8 cellular contexts compared by ENCODE assay signal in the genomic region with DNA sequence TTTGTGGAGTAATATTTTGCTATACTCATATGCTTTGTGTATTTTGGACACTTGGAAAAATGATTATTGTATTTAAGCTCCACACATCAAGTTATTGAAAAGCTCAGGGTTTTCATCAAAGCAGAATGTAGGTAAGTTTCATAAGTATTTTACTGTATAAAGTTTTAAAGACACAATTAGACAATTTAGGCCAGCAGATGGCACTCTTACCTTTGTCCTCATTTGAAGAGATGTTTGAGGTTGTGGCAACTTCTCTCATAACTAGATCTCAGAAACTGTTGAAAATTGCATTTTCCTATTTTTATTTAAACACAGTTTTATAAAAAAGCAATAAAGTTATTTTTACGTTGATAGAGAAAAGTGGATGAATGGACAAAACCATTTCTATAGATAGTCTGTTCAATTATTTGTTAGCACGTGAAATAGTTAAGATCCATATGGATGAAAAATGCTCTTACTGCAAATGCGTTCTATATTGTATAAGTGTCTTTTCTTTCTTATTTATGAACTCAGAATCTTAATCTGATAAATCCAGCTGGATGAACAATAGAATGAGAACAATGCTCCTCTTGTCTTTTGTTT.
A peak's percentile ranks its signal among the peaks of the same experiment; 100 is the strongest.
DNase-seq lines count a peak whose midpoint lies in the region; ATAC-seq and TF ChIP-seq lines count a peak whose summit lies in the region.

No MANE protein-coding gene starts in this region.

- no peaks in the 10 kb centered on the region for H3K79me2 ChIP-seq in smooth muscle cell (ENCODE audit: low read depth)

- H3K9ac ChIP-seq in smooth muscle cell (ENCODE audit: low read depth) = no peak overlapping the region

- no peak overlapping the region for H3K4me3 Mint-ChIP-seq in activated naive CD8-positive, alpha-beta T cell treated with anti-CD3 and anti-CD28 coated beads, Interleukin-2, amount 50 U/mL, for 24 hours
- no peak overlapping the region for H3K4me3 Mint-ChIP-seq in stimulated activated memory B cell treated with anti-CD40 and anti-IgM and Interleukin-4, amounts not matched to agents 10 μg/mL and 1 μg/mL and 100 μg/mL, for 72 hours

- H3K27ac ChIP-seq in smooth muscle cell (ENCODE audit: low read depth) = no peak overlapping the region

- no peak overlapping the region for H3K4me2 ChIP-seq in smooth muscle cell

- TF ChIP-seq CTCF in smooth muscle cell (IDR thresholded peaks at IDR 0.05; ENCODE audit: borderline replicate concordance, insufficient read depth, poor library complexity, severe bottlenecking) = peak; percentile 80

- H3K36me3 Mint-ChIP-seq in activated naive CD8-positive, alpha-beta T cell treated with anti-CD3 and anti-CD28 coated beads, Interleukin-2, amount 50 U/mL, for 24 hours (ENCODE audit: low read depth) = no peaks in the 10 kb centered on the region
- H3K36me3 Mint-ChIP-seq in stimulated activated memory B cell treated with anti-CD40 and anti-IgM and Interleukin-4, amounts not matched to agents 10 μg/mL and 1 μg/mL and 100 μg/mL, for 72 hours = no peaks in the 10 kb centered on the region

- no peaks in the 10 kb centered on the region for H3K4me1 ChIP-seq in smooth muscle cell (ENCODE audit: low read depth)

- 66% methylated on average over 3 of the region's 3 CpGs for WGBS in smooth muscle cell (ENCODE audit: low lambda C conversion rate)

- H3K4me3 ChIP-seq in smooth muscle cell = no peak overlapping the region

- intact Hi-C loops in left cardiac atrium (cut with DNase I) = no loop called here

- no peaks in the 10 kb centered on the region for H3F3A ChIP-seq in smooth muscle cell (ENCODE audit: low read depth)

- H3K27me3 Mint-ChIP-seq in activated naive CD8-positive, alpha-beta T cell treated with anti-CD3 and anti-CD28 coated beads, Interleukin-2, amount 50 U/mL, for 24 hours = no peaks in the 10 kb centered on the region
- H3K27me3 Mint-ChIP-seq in stimulated activated memory B cell treated with anti-CD40 and anti-IgM and Interleukin-4, amounts not matched to agents 10 μg/mL and 1 μg/mL and 100 μg/mL, for 72 hours = no peaks in the 10 kb centered on the region

- no peaks in the 10 kb centered on the region for H4K20me1 ChIP-seq in smooth muscle cell (ENCODE audit: low read depth)

- DNase-seq in CD1c-positive myeloid dendritic cell (ENCODE audit: extremely low spot score) (peak; percentile 73), NCI-H2029 treated with DMSO at 0.1 percent for 48 hours (lab: John Stamatoyannopoulos, UW) (peak; percentile 34), left cardiac atrium (no peak), smooth muscle cell (lab: John Stamatoyannopoulos, UW; ENCODE audit: unreplicated experiment) (no peak)
- peak; percentile 27 for DNase-seq in activated naive CD8-positive, alpha-beta T cell treated with anti-CD3 and anti-CD28 coated beads, Interleukin-2, amount 50 U/mL, for 24 hours

- no peaks in the 10 kb centered on the region for H3K4me1 Mint-ChIP-seq in activated naive CD8-positive, alpha-beta T cell treated with anti-CD3 and anti-CD28 coated beads, Interleukin-2, amount 50 U/mL, for 24 hours
- H3K4me1 Mint-ChIP-seq in stimulated activated memory B cell treated with anti-CD40 and anti-IgM and Interleukin-4, amounts not matched to agents 10 μg/mL and 1 μg/mL and 100 μg/mL, for 72 hours = no peaks in the 10 kb centered on the region

- no peaks in the 10 kb centered on the region for H3K27me3 ChIP-seq in smooth muscle cell (ENCODE audit: low read depth)

- no peaks in the 10 kb centered on the region for H3K9me3 ChIP-seq in smooth muscle cell (replicated peaks; ENCODE audit: low read depth)

- ATAC-seq in GM18511 (IDR thresholded peaks at IDR 0.05; ENCODE audit: unreplicated experiment) (peak; percentile 65), left cardiac atrium (peak; percentile 54 to 62), GM21360 (IDR thresholded peaks at IDR 0.05; ENCODE audit: unreplicated experiment) (no peak)
- no peak for ATAC-seq in activated naive CD8-positive, alpha-beta T cell treated with anti-CD3 and anti-CD28 coated beads, Interleukin-2, amount 50 U/mL, for 24 hours
- ATAC-seq in stimulated activated memory B cell treated with anti-CD40 and anti-IgM and Interleukin-4, amounts not matched to agents 10 μg/mL and 1 μg/mL and 100 μg/mL, for 72 hours = no peak

- peaks cover 5% of the 10 kb centered on the region for H3K9me3 Mint-ChIP-seq in activated naive CD8-positive, alpha-beta T cell treated with anti-CD3 and anti-CD28 coated beads, Interleukin-2, amount 50 U/mL, for 24 hours
- H3K9me3 Mint-ChIP-seq in stimulated activated memory B cell treated with anti-CD40 and anti-IgM and Interleukin-4, amounts not matched to agents 10 μg/mL and 1 μg/mL and 100 μg/mL, for 72 hours = peaks cover 3% of the 10 kb centered on the region

- no peak overlapping the region for H3K27ac Mint-ChIP-seq in activated naive CD8-positive, alpha-beta T cell treated with anti-CD3 and anti-CD28 coated beads, Interleukin-2, amount 50 U/mL, for 24 hours
- H3K27ac Mint-ChIP-seq in stimulated activated memory B cell treated with anti-CD40 and anti-IgM and Interleukin-4, amounts not matched to agents 10 μg/mL and 1 μg/mL and 100 μg/mL, for 72 hours = no peak overlapping the region

- H2AFZ ChIP-seq in smooth muscle cell (ENCODE audit: low read depth) = no peak overlapping the region

- H3K36me3 ChIP-seq in smooth muscle cell (ENCODE audit: low read depth) = no peaks in the 10 kb centered on the region

Comparison
In these comparisons a context has a peak if more than half of its experiments do, and no peak if none do; other contexts are left out.
1. DNase-seq: peak in CD1c-positive myeloid dendritic cell (single experiment), NCI-H2029 treated with DMSO at 0.1 percent for 48 hours (single experiment) and activated naive CD8-positive, alpha-beta T cell treated with anti-CD3 and anti-CD28 coated beads, Interleukin-2, amount 50 U/mL, for 24 hours (single experiment); none in left cardiac atrium (single experiment) and smooth muscle cell (single experiment).
2. ATAC-seq: peak in GM18511 (single experiment) and left cardiac atrium (2 of 2); none in activated naive CD8-positive, alpha-beta T cell treated with anti-CD3 and anti-CD28 coated beads, Interleukin-2, amount 50 U/mL, for 24 hours (single experiment), stimulated activated memory B cell treated with anti-CD40 and anti-IgM and Interleukin-4, amounts not matched to agents 10 μg/mL and 1 μg/mL and 100 μg/mL, for 72 hours (single experiment) and GM21360 (single experiment).